12 cellular contexts compared by ENCODE assay signal in the genomic region with DNA sequence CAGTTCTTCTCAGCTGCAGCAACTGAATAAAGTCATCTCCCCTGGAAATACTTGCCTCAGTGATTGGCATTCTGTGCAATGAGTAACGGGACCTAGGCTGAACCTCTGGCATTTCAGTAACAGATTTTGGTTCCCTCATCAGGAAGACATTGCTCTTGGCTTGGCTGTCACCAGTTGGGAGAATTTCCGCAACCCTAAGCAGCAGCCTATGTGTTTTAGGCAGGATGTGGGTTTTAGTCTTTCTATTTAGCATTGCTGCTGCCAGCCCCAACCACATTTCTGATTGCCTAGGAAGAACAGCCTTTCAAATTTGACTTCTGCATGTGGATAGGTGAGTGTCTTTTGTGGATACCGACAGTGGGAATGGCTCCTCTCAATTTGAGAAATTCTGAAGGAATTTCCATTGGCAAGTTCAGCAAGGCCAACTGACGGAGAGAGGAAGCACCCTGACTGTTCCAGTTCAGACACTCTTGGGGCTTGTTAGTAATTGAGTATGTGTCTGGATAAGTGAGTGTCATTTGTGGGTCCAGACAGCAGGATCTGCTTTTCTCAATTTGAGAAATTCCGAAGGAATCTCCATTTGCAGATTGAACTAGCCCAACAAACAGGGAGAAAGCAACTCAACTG.
DNase-seq lines count a peak whose midpoint lies in the region; ATAC-seq lines count a peak whose summit lies in the region.
"Had no signal": no experiment of that assay in that cellular context is flagged by ENCODE, and none has a peak within 500 bp of the region (broad histone marks: within the 10 kb centered on the region; RNA-seq: fewer than 3 reads in every experiment).

No MANE protein-coding gene starts in this region.

- DNase-seq in NOMO-1 treated with DMSO at 0.1 percent for 48 hours (lab: John Stamatoyannopoulos, UW; ENCODE audit: unreplicated experiment) = peak; percentile 44
- DNase-seq in activated effector memory CD4-positive, alpha-beta T cell treated with Interleukin-2 at 50 U/mL for 16 hours = peak; percentile 18
- DNase-seq in stimulated activated effector memory CD8-positive, alpha-beta T cell treated with anti-CD3 and anti-CD28 coated beads, Interleukin-12 subunit alpha, Interleukin-12 subunit beta, amount 100 ng/mL, for 72 hours (ENCODE audit: low spot score in 2 of 2) = peak in 1 of 2 donors; percentile 52
- DNase-seq in NCI-H187 (lab: John Stamatoyannopoulos, UW) = no peak
- DNase-seq in CD1c-positive myeloid dendritic cell (ENCODE audit: extremely low spot score) = no peak
- DNase-seq in NCI-H1694 (lab: John Stamatoyannopoulos, UW) = no peak
- no peak for DNase-seq in DMS114 treated with DMSO at 0.1 percent for 48 hours (lab: John Stamatoyannopoulos, UW; ENCODE audit: unreplicated experiment)
- DNase-seq: adrenal gland, NCI-H1694 treated with DMSO at 0.1 percent for 48 hours, pancreas, SHP77 had no signal

- peak; percentile 42 for ATAC-seq in GM19395 (IDR thresholded peaks at IDR 0.05; ENCODE audit: unreplicated experiment)
- ATAC-seq in stimulated activated effector memory CD8-positive, alpha-beta T cell treated with anti-CD3 and anti-CD28 coated beads, Interleukin-12 subunit alpha, Interleukin-12 subunit beta, amount 100 ng/mL, for 72 hours = peak; percentile 78

- H3K27ac Mint-ChIP-seq in stimulated activated effector memory CD8-positive, alpha-beta T cell treated with anti-CD3 and anti-CD28 coated beads, Interleukin-12 subunit alpha, Interleukin-12 subunit beta, amount 100 ng/mL, for 72 hours = peak overlapping the region; percentile 65

- no peaks in the 10 kb centered on the region for H3K36me3 Mint-ChIP-seq in stimulated activated effector memory CD8-positive, alpha-beta T cell treated with anti-CD3 and anti-CD28 coated beads, Interleukin-12 subunit alpha, Interleukin-12 subunit beta, amount 100 ng/mL, for 72 hours

- H3K4me1 Mint-ChIP-seq in stimulated activated effector memory CD8-positive, alpha-beta T cell treated with anti-CD3 and anti-CD28 coated beads, Interleukin-12 subunit alpha, Interleukin-12 subunit beta, amount 100 ng/mL, for 72 hours = peaks cover 35% of the 10 kb centered on the region

- no peaks in the 10 kb centered on the region for H3K9me3 Mint-ChIP-seq in stimulated activated effector memory CD8-positive, alpha-beta T cell treated with anti-CD3 and anti-CD28 coated beads, Interleukin-12 subunit alpha, Interleukin-12 subunit beta, amount 100 ng/mL, for 72 hours

- H3K4me3 Mint-ChIP-seq in stimulated activated effector memory CD8-positive, alpha-beta T cell treated with anti-CD3 and anti-CD28 coated beads, Interleukin-12 subunit alpha, Interleukin-12 subunit beta, amount 100 ng/mL, for 72 hours = peak overlapping the region; percentile 52

Comparison
In these comparisons a context has a peak if more than half of its experiments do, and no peak if none do; other contexts are left out.
1. DNase-seq: peak in NOMO-1 treated with DMSO at 0.1 percent for 48 hours (single experiment) and activated effector memory CD4-positive, alpha-beta T cell treated with Interleukin-2 at 50 U/mL for 16 hours (single experiment); none in NCI-H187 (0 of 2), CD1c-positive myeloid dendritic cell (single experiment), NCI-H1694 (single experiment) and DMS114 treated with DMSO at 0.1 percent for 48 hours (single experiment).